ENCODE assay signal across 8 cellular contexts in genomic region chr14:100076133-100076532, GRCh38. TPM values are rescaled to one million over a fixed set of nuclear protein-coding genes. Genes with fewer than 3 reads are reported as not detected.
DNase-seq lines count a peak whose midpoint lies in the region; ATAC-seq and TF ChIP-seq lines count a peak whose summit lies in the region.

No MANE protein-coding gene starts in this region.

- no peaks in the 10 kb centered on the region for H3K36me3 ChIP-seq in adrenal gland (replicated peaks in 1 of 2)

- H3K4me3 ChIP-seq in adrenal gland, result no peak overlapping the region

- ATAC-seq in GM18502 (IDR thresholded peaks at IDR 0.05; ENCODE audit: poor library complexity, unreplicated experiment) (peak; percentile 32), GM18517 (IDR thresholded peaks at IDR 0.05; ENCODE audit: unreplicated experiment) (no peak), HG03439 (IDR thresholded peaks at IDR 0.05; ENCODE audit: unreplicated experiment) (no peak)

- peak; percentile 90 for DNase-seq in NOMO-1 treated with dmso at 0.1 percent for 144 hours (lab: John Stamatoyannopoulos, UW; ENCODE audit: unreplicated experiment)
- peak in 4 of 7 donors; percentile 34 to 47 (median 39) for DNase-seq in adrenal gland
- DNase-seq in kidney tubule cell (ENCODE audit: low spot score), result peak; percentile 46
- DNase-seq in NCI-H1694 treated with DMSO at 0.1 percent for 48 hours (lab: John Stamatoyannopoulos, UW), result no peak

- no peak overlapping the region for H3K27ac ChIP-seq in 22Rv1
- peak overlapping the region in 1 of 5 donors; percentile 33 for H3K27ac ChIP-seq in adrenal gland

- 62 to 84% (median 76%) methylated on average over 5 of the region's 5 CpGs for WGBS in adrenal gland, 4 donors

- no peak for TF ChIP-seq POLR2A in adrenal gland (IDR thresholded peaks at IDR 0.05)

- H3K4me1 ChIP-seq in adrenal gland (replicated peaks in 1 of 2), result peaks cover 3 to 7% of the 10 kb centered on the region in 2 donors

- no peaks in the 10 kb centered on the region for H3K27me3 ChIP-seq in adrenal gland

- intact Hi-C loops in adrenal gland (cut with DNase I), result no loop called here

- H3K9me3 ChIP-seq in adrenal gland (replicated peaks in 1 of 3), result no peaks in the 10 kb centered on the region

- TF ChIP-seq CTCF in 22Rv1 (IDR thresholded peaks at IDR 0.05) (peak; percentile 27), adrenal gland (IDR thresholded peaks at IDR 0.05) (peak in 5 of 6 experiments; percentile 4 to 40 (median 31))

RNA-seq across cellular contexts. Expression of gene EVL, which starts 10.9 kb away (rescaled TPM):
- 10 to 100 TPM; 31.6 to 75.0 (median 46.8) TPM for total RNA-seq in adrenal gland
- polyA plus RNA-seq in adrenal gland, result 100 to 1,000 TPM in 2 of 3 donors, 10 to 100 TPM in 1; 28.3 to 209 (median 103) TPM
